In the genomic region with DNA sequence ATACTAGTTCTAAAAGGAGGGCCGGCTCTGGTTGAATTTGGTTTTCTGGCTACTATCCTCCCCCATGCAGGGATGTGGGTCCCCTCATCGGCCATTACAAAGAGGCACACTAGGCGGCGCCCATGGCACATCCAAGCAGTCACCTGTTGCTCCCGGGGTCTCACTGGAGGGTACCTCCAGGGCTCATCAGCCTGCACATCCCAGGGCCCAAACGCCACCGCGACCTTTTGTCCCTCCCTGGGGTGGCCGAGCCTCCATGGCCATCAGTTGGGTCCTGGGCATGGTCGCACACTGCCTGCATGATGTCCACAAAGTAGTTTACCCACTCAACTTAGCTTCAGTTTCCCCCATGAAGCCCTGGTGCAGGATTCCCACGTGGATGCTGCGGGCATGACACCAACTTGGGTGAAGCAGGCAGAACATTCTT, we compare ENCODE assay signal across 9 cellular contexts. TPM values are rescaled to one million over a fixed set of nuclear protein-coding genes. Genes with fewer than 3 reads are reported as not detected.
DNase-seq lines count a peak whose midpoint lies in the region; ATAC-seq, FAIRE-seq and TF ChIP-seq lines count a peak whose summit lies in the region.
"Had no signal": no experiment of that assay in that cellular context is flagged by ENCODE, and none has a peak within 500 bp of the region (broad histone marks: within the 10 kb centered on the region; RNA-seq: fewer than 3 reads in every experiment).

No MANE protein-coding gene starts in this region.

- no peak overlapping the region for H3K4me3 Mint-ChIP-seq in activated CD4-positive, alpha-beta T cell treated with anti-CD3 and anti-CD28 coated beads, Interleukin-2, amount 10 ng/mL, durations not matched to agents 7 days and 5 days

- DNase-seq in DMS 273 treated with DMSO at 0.1 percent for 48 hours (lab: John Stamatoyannopoulos, UW) (peak; percentile 1), foreskin fibroblast (peak; percentile 10 to 56), pancreas (peak in 3 of 6 donors; percentile 36 to 75 (median 51)), cortex of kidney (lab: John Stamatoyannopoulos, UW) (no peak)
- peak; percentile 41 for DNase-seq in activated CD4-positive, alpha-beta T cell treated with anti-CD3 and anti-CD28 coated beads, Interleukin-2, amount 10 ng/mL, durations not matched to agents 7 days and 5 days

- H3K4me3 ChIP-seq in foreskin fibroblast (ENCODE audit: low read depth in 1 of 2, low read length in 2 of 2) (no peak overlapping the region), pancreas (no peak overlapping the region)

- peak; percentile 98 for TF ChIP-seq RAD21 in Ishikawa (IDR thresholded peaks at IDR 0.05; ENCODE audit: low read depth)

- POLR2A ChIA-PET in activated CD4-positive, alpha-beta T cell treated with anti-CD3 and anti-CD28 coated beads, Interleukin-2, amount 10 ng/mL, durations not matched to agents 7 days and 5 days (lab: Charles Lee) = no interaction called here

- no peaks in the 10 kb centered on the region for H3K36me3 ChIP-seq in pancreas

- no peaks in the 10 kb centered on the region for H3K4me1 ChIP-seq in pancreas

- H3K27ac Mint-ChIP-seq in activated CD4-positive, alpha-beta T cell treated with anti-CD3 and anti-CD28 coated beads, Interleukin-2, amount 10 ng/mL, durations not matched to agents 7 days and 5 days = no peak overlapping the region

- CTCF ChIA-PET in activated CD4-positive, alpha-beta T cell treated with anti-CD3 and anti-CD28 coated beads, Interleukin-2, amount 10 ng/mL, durations not matched to agents 7 days and 5 days (lab: Charles Lee) = interaction anchor here (0.8 to 1.3 kb wide), 3 partner anchors 11 to 69 kb away, joined by 3 to 4 read pairs (median 4); no protein-coding TSS in a partner anchor

- 16 to 21% methylated on average over 12 of the region's 12 CpGs for WGBS in pancreas, 2 donors

- no peak for FAIRE-seq in pancreas (lab: Jason Lieb, UNC)
- FAIRE-seq: islet of Langerhans had no signal

- peaks cover 25% of the 10 kb centered on the region for H3K4me1 Mint-ChIP-seq in activated CD4-positive, alpha-beta T cell treated with anti-CD3 and anti-CD28 coated beads, Interleukin-2, amount 10 ng/mL, durations not matched to agents 7 days and 5 days

- no peak for TF ChIP-seq POLR2A in GM18505 (IDR thresholded peaks at IDR 0.05; ENCODE audit: borderline replicate concordance, extremely low read depth, insufficient read depth, insufficient read length)

- TF ChIP-seq CTCF in foreskin fibroblast (IDR thresholded peaks at IDR 0.05; ENCODE audit: low read depth, low read length) (peak; percentile 76), pancreas (IDR thresholded peaks at IDR 0.05) (peak; percentile 13 to 48 (median 28))

- intact Hi-C loops in pancreas (cut with DNase I) = loop anchor here in 1 of 3 donors (5.0 kb wide), 1 partner anchor 65 kb away; no protein-coding TSS in a partner anchor

- H3K9me3 ChIP-seq in pancreas = no peaks in the 10 kb centered on the region

- no peak for TF ChIP-seq EP300 in Ishikawa (IDR thresholded peaks at IDR 0.05; ENCODE audit: borderline replicate concordance)

- no peaks in the 10 kb centered on the region for H3K27me3 Mint-ChIP-seq in activated CD4-positive, alpha-beta T cell treated with anti-CD3 and anti-CD28 coated beads, Interleukin-2, amount 10 ng/mL, durations not matched to agents 7 days and 5 days

- peak; percentile 50 to 86 (median 68) for ATAC-seq in pancreas
- ATAC-seq in GM18505 (IDR thresholded peaks at IDR 0.05; ENCODE audit: unreplicated experiment) = no peak
- ATAC-seq in HG03469 (IDR thresholded peaks at IDR 0.05; ENCODE audit: unreplicated experiment) = no peak

- H3K27ac ChIP-seq in pancreas = no peak overlapping the region

- no peaks in the 10 kb centered on the region for H3K27me3 ChIP-seq in pancreas

- H3K9me3 Mint-ChIP-seq in activated CD4-positive, alpha-beta T cell treated with anti-CD3 and anti-CD28 coated beads, Interleukin-2, amount 10 ng/mL, durations not matched to agents 7 days and 5 days = peaks cover 2% of the 10 kb centered on the region

- peaks cover 15% of the 10 kb centered on the region for H3K36me3 Mint-ChIP-seq in activated CD4-positive, alpha-beta T cell treated with anti-CD3 and anti-CD28 coated beads, Interleukin-2, amount 10 ng/mL, durations not matched to agents 7 days and 5 days (ENCODE audit: low read depth)

TF ChIP-seq in Ishikawa, 13 proteins besides CTCF, POLR2A, EP300 and RAD21:
- no peak for TF ChIP-seq CEBPB (IDR thresholded peaks at IDR 0.05)
- TF ChIP-seq TAF1 (IDR thresholded peaks at IDR 0.05; ENCODE audit: low read depth) = no peak
- TF ChIP-seq CREB1 (IDR thresholded peaks at IDR 0.05; ENCODE audit: low read depth) = no peak
- TF ChIP-seq TEAD4 (IDR thresholded peaks at IDR 0.05) = no peak
- 0 out of 2 replicates have a peak, but pooled peaks have one; percentile 38 for TF ChIP-seq YY1 (IDR thresholded peaks at IDR 0.05; ENCODE audit: low read depth)
- no peak for TF ChIP-seq EGR1 (IDR thresholded peaks at IDR 0.05)
- TF ChIP-seq NFIC (IDR thresholded peaks at IDR 0.05) = no peak

RNA-seq across cellular contexts. Expression of a gene that starts 28.3 kb away (rescaled TPM):
- 10 to 100 TPM; 65.1 to 71.2 TPM for total RNA-seq in activated CD4-positive, alpha-beta T cell treated with anti-CD3 and anti-CD28 coated beads, Interleukin-2, amount 10 ng/mL, durations not matched to agents 7 days and 5 days
- total RNA-seq in pancreas = 10 to 100 TPM; 18.9 to 32.1 (median 27.5) TPM
- 10 to 100 TPM; 10.2 to 22.4 TPM for polyA plus RNA-seq in pancreas

RNA-seq across cellular contexts. Expression of a gene that starts 46.2 kb away (rescaled TPM):
- under 1 TPM; 0.44 to 0.55 TPM for total RNA-seq in activated CD4-positive, alpha-beta T cell treated with anti-CD3 and anti-CD28 coated beads, Interleukin-2, amount 10 ng/mL, durations not matched to agents 7 days and 5 days
- total RNA-seq in pancreas = 1 to 10 TPM; 2.6 to 5.1 (median 4.4) TPM
- 1 to 10 TPM; 1.5 to 3.3 TPM for polyA plus RNA-seq in pancreas

RNA-seq across cellular contexts. Expression of a gene that starts 56.9 kb away (rescaled TPM):
- total RNA-seq in activated CD4-positive, alpha-beta T cell treated with anti-CD3 and anti-CD28 coated beads, Interleukin-2, amount 10 ng/mL, durations not matched to agents 7 days and 5 days = not detected
- total RNA-seq in pancreas = under 1 TPM in 1 of 6 donors, not detected in 5; 0.04 TPM
- polyA plus RNA-seq in pancreas = under 1 TPM; 0.04 to 0.12 TPM

Comparison
In these comparisons a context has a peak if more than half of its experiments do, and no peak if none do; other contexts are left out.
1. ATAC-seq: peak in pancreas (4 of 4); none in GM18505 (single experiment) and HG03469 (single experiment).